Comparison of ENCODE assay signal across 13 cellular contexts in genomic region chr10:4372601-4373000, GRCh38.
A peak's percentile ranks its signal among the peaks of the same experiment; 100 is the strongest.
DNase-seq lines count a peak whose midpoint lies in the region; FAIRE-seq and TF ChIP-seq lines count a peak whose summit lies in the region.
"Had no signal": no experiment of that assay in that cellular context is flagged by ENCODE, and none has a peak within 500 bp of the region (broad histone marks: within the 10 kb centered on the region; RNA-seq: fewer than 3 reads in every experiment).

No MANE protein-coding gene starts in this region.

- H3K9me3 ChIP-seq in mesenchymal stem cell (ENCODE audit: control insufficient read depth, low read length): no peaks in the 10 kb centered on the region
- H3K9me3 ChIP-seq: thoracic aorta had no signal

- no peaks in the 10 kb centered on the region for H3K27me3 ChIP-seq in mesenchymal stem cell (ENCODE audit: control insufficient read depth in 1 of 2, insufficient read depth in 1 of 2, low read length in 2 of 2)

- H3K4me3 ChIP-seq in AG04449 (ENCODE audit: low read depth, low read length) (no peak overlapping the region), mesenchymal stem cell (ENCODE audit: insufficient read depth in 1 of 2, low read depth in 1 of 2, low read length in 2 of 2) (no peak overlapping the region)
- H3K4me3 ChIP-seq: thoracic aorta had no signal

- WGBS in mesenchymal stem cell: 46% methylated on average over 6 of the region's 6 CpGs

- no peak overlapping the region for H2BK12ac ChIP-seq in mesenchymal stem cell (ENCODE audit: low read length in 2 of 2)

- no peak overlapping the region for H3K4me2 ChIP-seq in mesenchymal stem cell (ENCODE audit: low read length, poor library complexity, severe bottlenecking)

- no peak overlapping the region for H3K14ac ChIP-seq in mesenchymal stem cell (ENCODE audit: low read length in 2 of 2)

- H3K18ac ChIP-seq in mesenchymal stem cell (ENCODE audit: low read depth in 1 of 2, low read length in 2 of 2): no peak overlapping the region

- no peak for TF ChIP-seq CTCF in AG04449 (IDR thresholded peaks at IDR 0.05; ENCODE audit: insufficient read depth, low read length, missing control alignments)

- H3K79me1 ChIP-seq in mesenchymal stem cell (replicated peaks; ENCODE audit: low read length, poor library complexity, severe bottlenecking): no peaks in the 10 kb centered on the region

- no peaks in the 10 kb centered on the region for H3K36me3 ChIP-seq in mesenchymal stem cell (ENCODE audit: control insufficient read depth in 1 of 2, insufficient read depth in 2 of 2, low read depth in 1 of 2, low read length in 2 of 2)
- H3K36me3 ChIP-seq: thoracic aorta had no signal

- no peak overlapping the region for H4K8ac ChIP-seq in mesenchymal stem cell (ENCODE audit: low read length)

- H4K91ac ChIP-seq in mesenchymal stem cell (ENCODE audit: low read length): no peak overlapping the region

- H3K9ac ChIP-seq in mesenchymal stem cell (ENCODE audit: low read length): peak overlapping the region; percentile 83

- H3K23ac ChIP-seq in mesenchymal stem cell (ENCODE audit: low read length in 2 of 2): no peak overlapping the region

- no peak overlapping the region for H2BK120ac ChIP-seq in mesenchymal stem cell (ENCODE audit: low read depth, low read length)

- no peak overlapping the region for H2BK5ac ChIP-seq in mesenchymal stem cell (ENCODE audit: low read depth, low read length, poor library complexity, severe bottlenecking)

- H2AFZ ChIP-seq in mesenchymal stem cell (ENCODE audit: low read depth, low read length): no peak overlapping the region

- no peak overlapping the region for H3K4ac ChIP-seq in mesenchymal stem cell (ENCODE audit: low read depth in 1 of 2, low read length in 2 of 2)

- POLR2A ChIA-PET in AG04449 (lab: Yijun Ruan, JAX): no interaction called here

- H3K27ac ChIP-seq in mesenchymal stem cell (ENCODE audit: low read length, poor library complexity, severe bottlenecking): no peak overlapping the region
- H3K27ac ChIP-seq: thoracic aorta had no signal

- DNase-seq in AG04449 (ENCODE audit: low read depth, low spot score): peak; percentile 91
- DNase-seq in M059J (ENCODE audit: low read depth): peak; percentile 76
- DNase-seq in mesenchymal stem cell: peak; percentile 91
- DNase-seq in activated CD8-positive, alpha-beta memory T cell treated with anti-CD3 and anti-CD28 coated beads, Interleukin-2, amount 50 U/mL, for 4 hours: no peak
- DNase-seq in DMS 273 treated with DMSO at 0.1 percent for 48 hours (lab: John Stamatoyannopoulos, UW): no peak
- no peak for DNase-seq in NCI-H2107 (lab: John Stamatoyannopoulos, UW)
- no peak for DNase-seq in 8988T
- DNase-seq: activated CD4-positive, alpha-beta T cell treated with anti-CD3 and anti-CD28 coated beads for 48 hours; activated effector memory CD4-positive, alpha-beta T cell treated with anti-CD3 and anti-CD28 coated beads, Interleukin-2, amount 50 U/mL, for 16 hours; nucleus accumbens; stimulated activated CD4-positive, alpha-beta T cell treated with anti-CD3 and anti-CD28 coated beads, Interleukin-4, amount 100 ng/mL, for 4 hours had no signal

- peak; percentile 99 for FAIRE-seq in endometrium (lab: Jason Lieb, UNC)

- H2BK15ac ChIP-seq in mesenchymal stem cell (ENCODE audit: low read depth, poor library complexity, severe bottlenecking): no peak overlapping the region

- CTCF ChIA-PET in AG04449 (lab: Yijun Ruan, JAX): no interaction called here

- no peaks in the 10 kb centered on the region for H3K4me1 ChIP-seq in mesenchymal stem cell (ENCODE audit: control insufficient read depth, insufficient read depth, low read depth, low read length)

- no peak overlapping the region for H2AK5ac ChIP-seq in mesenchymal stem cell (ENCODE audit: low read length, severe bottlenecking)

Comparison
In these comparisons a context has a peak if more than half of its experiments do, and no peak if none do; other contexts are left out.
1. DNase-seq: peak in AG04449 (single experiment), M059J (single experiment) and mesenchymal stem cell (single experiment); none in activated CD8-positive, alpha-beta memory T cell treated with anti-CD3 and anti-CD28 coated beads, Interleukin-2, amount 50 U/mL, for 4 hours (single experiment), DMS 273 treated with DMSO at 0.1 percent for 48 hours (single experiment), NCI-H2107 (single experiment) and 8988T (single experiment).